ENCODE assay signal across 11 cellular contexts in the genomic region with DNA sequence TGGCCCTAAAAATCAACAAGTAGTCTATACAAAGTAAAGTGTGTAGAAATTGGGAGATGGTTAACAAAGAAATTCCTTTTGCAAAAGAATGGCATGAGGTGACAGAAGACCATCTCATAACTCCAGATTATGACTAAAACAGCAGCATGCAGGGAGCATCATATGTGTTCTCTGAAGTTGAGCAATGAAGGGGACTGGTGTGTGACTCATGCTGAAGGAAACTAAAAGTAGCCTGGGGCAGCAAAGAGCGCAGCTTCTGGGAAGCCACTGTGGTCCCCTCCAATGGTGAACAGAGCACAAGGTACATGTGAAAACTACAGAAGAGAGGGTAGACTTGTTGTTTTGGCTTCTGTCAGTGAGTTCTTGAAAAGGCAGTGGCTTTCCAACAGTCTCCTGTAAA.
DNase-seq lines count a peak whose midpoint lies in the region; ATAC-seq, FAIRE-seq and TF ChIP-seq lines count a peak whose summit lies in the region.
"Had no signal": no experiment of that assay in that cellular context is flagged by ENCODE, and none has a peak within 500 bp of the region (broad histone marks: within the 10 kb centered on the region; RNA-seq: fewer than 3 reads in every experiment).

No MANE protein-coding gene starts in this region.

- no peaks in the 10 kb centered on the region for H4K20me1 ChIP-seq in keratinocyte (ENCODE audit: control insufficient read depth, extremely low read depth, insufficient read depth, low read length)

- H3K4me3 Mint-ChIP-seq in Calu3 (ENCODE audit: low read depth, unreplicated experiment) (no peak overlapping the region), WTC11 (no peak overlapping the region)
- H3K4me3 Mint-ChIP-seq in CD4-positive, alpha-beta memory T cell = no peak overlapping the region
- H3K4me3 Mint-ChIP-seq: effector memory CD8-positive, alpha-beta T cell had no signal

- no peaks in the 10 kb centered on the region for H3K27me3 Mint-ChIP-seq in Calu3 (ENCODE audit: unreplicated experiment)
- no peaks in the 10 kb centered on the region for H3K27me3 Mint-ChIP-seq in WTC11 (ENCODE audit: low read depth)
- H3K27me3 Mint-ChIP-seq in CD4-positive, alpha-beta memory T cell = no peaks in the 10 kb centered on the region
- H3K27me3 Mint-ChIP-seq: effector memory CD8-positive, alpha-beta T cell had no signal

- no peak overlapping the region for H3K4me3 ChIP-seq in HFF-Myc (replicated peaks; ENCODE audit: low read depth, low read length)
- H3K4me3 ChIP-seq in keratinocyte (ENCODE audit: control insufficient read depth in 2 of 3, extremely low read depth in 1 of 3, insufficient read depth in 2 of 3, low read depth in 1 of 3, low read length in 3 of 3) = no peak overlapping the region
- no peak overlapping the region for H3K4me3 ChIP-seq in CD4-positive, alpha-beta memory T cell (ENCODE audit: low read length in 2 of 2)

- CTCF ChIA-PET in Calu3 (lab: Charles Lee) = interaction anchor here (1.3 kb wide), 1 partner anchor 10 kb away, joined by 3 read pairs; no protein-coding TSS in a partner anchor
- CTCF ChIA-PET in WTC11 (lab: Charles Lee) = no interaction called here
- CTCF ChIA-PET in CD4-positive, alpha-beta memory T cell (lab: Charles Lee; ENCODE audit: partially characterized antibody) = no interaction called here

- ATAC-seq in WTC11 = peak; percentile 40
- ATAC-seq: effector memory CD8-positive, alpha-beta T cell had no signal

- H3K4me2 ChIP-seq in keratinocyte (ENCODE audit: control insufficient read depth, extremely low read depth, insufficient read depth, low read depth, low read length) = no peak overlapping the region

- DNase-seq in Calu3 (peak; percentile 36), HFF-Myc (ENCODE audit: extremely low read depth, low read depth) (peak; percentile 3), WTC11 (ENCODE audit: low spot score) (no peak), keratinocyte (ENCODE audit: low read depth, low spot score) (peak; percentile 4), ureter (ENCODE audit: low spot score) (no peak), DMS153 treated with DMSO at 0.1 percent for 48 hours (lab: John Stamatoyannopoulos, UW; ENCODE audit: unreplicated experiment) (no peak), GM13976 (ENCODE audit: low spot score) (no peak)
- DNase-seq in CD4-positive, alpha-beta memory T cell = no peak
- DNase-seq: effector memory CD8-positive, alpha-beta T cell; stimulated activated CD4-positive, alpha-beta T cell treated with anti-CD3 and anti-CD28 coated beads, Interleukin-4, amount 100 ng/mL, for 1 hour had no signal

- TF ChIP-seq CTCF in Calu3 (IDR thresholded peaks at IDR 0.05; ENCODE audit: unreplicated experiment) = no peak
- no peak for TF ChIP-seq CTCF in HFF-Myc (IDR thresholded peaks at IDR 0.05; ENCODE audit: low read depth, low read length, missing control alignments)
- no peak for TF ChIP-seq CTCF in WTC11 (IDR thresholded peaks at IDR 0.05)
- TF ChIP-seq CTCF in keratinocyte (optimal IDR thresholded peaks at IDR 0.05 in 1 of 3, IDR thresholded peaks at IDR 0.05 in 1 of 3, conservative IDR thresholded peaks at IDR 0.05 in 1 of 3; ENCODE audit: extremely low read depth in 1 of 3, insufficient read depth in 2 of 3, low read length in 3 of 3) = no peak
- TF ChIP-seq CTCF in GM13976 (IDR thresholded peaks at IDR 0.05; ENCODE audit: borderline replicate concordance, control extremely low read depth, extremely low read depth, insufficient read depth, missing control alignments) = no peak

- no TSS peak for BruUV-seq in Calu3 (replicated peaks; lab: Mats Ljungman, UMichigan)

- peak; percentile 57 for FAIRE-seq in keratinocyte (lab: Jason Lieb, UNC)
- FAIRE-seq: G401.6 had no signal

- no peaks in the 10 kb centered on the region for H3K36me3 Mint-ChIP-seq in Calu3 (ENCODE audit: insufficient read depth, unreplicated experiment)
- peaks cover 19% of the 10 kb centered on the region for H3K36me3 Mint-ChIP-seq in WTC11
- H3K36me3 Mint-ChIP-seq in CD4-positive, alpha-beta memory T cell = no peaks in the 10 kb centered on the region

- no peaks in the 10 kb centered on the region for H3K27me3 ChIP-seq in keratinocyte (ENCODE audit: control insufficient read depth, extremely low read depth, insufficient read depth, low read length)
- H3K27me3 ChIP-seq in CD4-positive, alpha-beta memory T cell (ENCODE audit: insufficient read depth, low read length) = no peaks in the 10 kb centered on the region

- H3K9me3 Mint-ChIP-seq in Calu3 (ENCODE audit: low read depth, unreplicated experiment) = no peaks in the 10 kb centered on the region
- H3K9me3 Mint-ChIP-seq in WTC11 = 0 out of 2 replicates have a peak, but pooled peaks cover 3% of the 10 kb centered on the region
- H3K9me3 Mint-ChIP-seq in CD4-positive, alpha-beta memory T cell = peaks cover 0 to 5% (median 0%) of the 10 kb centered on the region in 8 donors

- POLR2A ChIA-PET in WTC11 (lab: Charles Lee) = no interaction called here
- POLR2A ChIA-PET in CD4-positive, alpha-beta memory T cell (lab: Charles Lee; ENCODE audit: partially characterized antibody) = no interaction called here

- H3K9ac ChIP-seq in keratinocyte (ENCODE audit: control insufficient read depth, extremely low read depth, insufficient read depth, low read length) = no peak overlapping the region

- no peaks in the 10 kb centered on the region for H3K9me3 ChIP-seq in keratinocyte (ENCODE audit: control insufficient read depth, low read depth, low read length)
- no peaks in the 10 kb centered on the region for H3K9me3 ChIP-seq in CD4-positive, alpha-beta memory T cell (ENCODE audit: control insufficient read depth in 1 of 2, low read length in 2 of 2)

- no peaks in the 10 kb centered on the region for H3K4me1 ChIP-seq in keratinocyte (ENCODE audit: control insufficient read depth, extremely low read depth, insufficient read depth, low read length)
- no peaks in the 10 kb centered on the region for H3K4me1 ChIP-seq in CD4-positive, alpha-beta memory T cell (ENCODE audit: insufficient read depth, low read length)

- in situ Hi-C loops in GM13976 (cut with MboI; ENCODE audit: low sequenced_read_pairs, unreplicated experiment) = no loop called here

- H3K27ac Mint-ChIP-seq in Calu3 (ENCODE audit: unreplicated experiment) = no peak overlapping the region
- H3K27ac Mint-ChIP-seq in WTC11 = peak overlapping the region; percentile 50
- H3K27ac Mint-ChIP-seq in CD4-positive, alpha-beta memory T cell = no peak overlapping the region
- H3K27ac Mint-ChIP-seq: effector memory CD8-positive, alpha-beta T cell had no signal

- H3K9me1 ChIP-seq in keratinocyte (ENCODE audit: control insufficient read depth, extremely low read depth, insufficient read depth, low read length) = no peaks in the 10 kb centered on the region

- no peaks in the 10 kb centered on the region for H3K79me2 ChIP-seq in keratinocyte (ENCODE audit: control insufficient read depth, insufficient read depth, low read length)

- dilution Hi-C loops in keratinocyte (cut with MboI; ENCODE audit: extremely low pct_ligation_motif_present, low sequenced_read_pairs) = no loop called here

- no peak overlapping the region for H2AFZ ChIP-seq in keratinocyte (ENCODE audit: control insufficient read depth, low read length)

- intact Hi-C loops in Calu3 (cut with micrococcal nuclease; ENCODE audit: unreplicated experiment) = no loop called here
- intact Hi-C loops in CD4-positive, alpha-beta memory T cell (cut with micrococcal nuclease) = no loop called here

- H3K27ac ChIP-seq in keratinocyte (ENCODE audit: control insufficient read depth, insufficient read depth, low read length) = no peak overlapping the region
- no peak overlapping the region for H3K27ac ChIP-seq in CD4-positive, alpha-beta memory T cell (ENCODE audit: low read depth, low read length)

- H3K36me3 ChIP-seq in keratinocyte (ENCODE audit: control insufficient read depth in 2 of 2, extremely low read depth in 1 of 2, insufficient read depth in 2 of 2, low read length in 2 of 2) = no peaks in the 10 kb centered on the region
- no peaks in the 10 kb centered on the region for H3K36me3 ChIP-seq in CD4-positive, alpha-beta memory T cell (ENCODE audit: insufficient read depth, low read length)

- peaks cover 9% of the 10 kb centered on the region for H3K4me1 Mint-ChIP-seq in Calu3 (ENCODE audit: low read depth, unreplicated experiment)
- peaks cover 75% of the 10 kb centered on the region for H3K4me1 Mint-ChIP-seq in WTC11
- H3K4me1 Mint-ChIP-seq in CD4-positive, alpha-beta memory T cell = no peaks in the 10 kb centered on the region

TF ChIP-seq in WTC11, 78 proteins besides CTCF, POLR2A, EP300 and RAD21 (continues in another document):
- TF ChIP-seq, protein P1, sequence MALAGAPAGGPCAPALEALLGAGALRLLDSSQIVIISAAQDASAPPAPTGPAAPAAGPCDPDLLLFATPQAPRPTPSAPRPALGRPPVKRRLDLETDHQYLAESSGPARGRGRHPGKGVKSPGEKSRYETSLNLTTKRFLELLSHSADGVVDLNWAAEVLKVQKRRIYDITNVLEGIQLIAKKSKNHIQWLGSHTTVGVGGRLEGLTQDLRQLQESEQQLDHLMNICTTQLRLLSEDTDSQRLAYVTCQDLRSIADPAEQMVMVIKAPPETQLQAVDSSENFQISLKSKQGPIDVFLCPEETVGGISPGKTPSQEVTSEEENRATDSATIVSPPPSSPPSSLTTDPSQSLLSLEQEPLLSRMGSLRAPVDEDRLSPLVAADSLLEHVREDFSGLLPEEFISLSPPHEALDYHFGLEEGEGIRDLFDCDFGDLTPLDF (CRISPR knock-in tag; IDR thresholded peaks at IDR 0.05) = no peak
- no peak for TF ChIP-seq NFATC4 (CRISPR knock-in tag; IDR thresholded peaks at IDR 0.05)
- TF ChIP-seq, protein P2, sequence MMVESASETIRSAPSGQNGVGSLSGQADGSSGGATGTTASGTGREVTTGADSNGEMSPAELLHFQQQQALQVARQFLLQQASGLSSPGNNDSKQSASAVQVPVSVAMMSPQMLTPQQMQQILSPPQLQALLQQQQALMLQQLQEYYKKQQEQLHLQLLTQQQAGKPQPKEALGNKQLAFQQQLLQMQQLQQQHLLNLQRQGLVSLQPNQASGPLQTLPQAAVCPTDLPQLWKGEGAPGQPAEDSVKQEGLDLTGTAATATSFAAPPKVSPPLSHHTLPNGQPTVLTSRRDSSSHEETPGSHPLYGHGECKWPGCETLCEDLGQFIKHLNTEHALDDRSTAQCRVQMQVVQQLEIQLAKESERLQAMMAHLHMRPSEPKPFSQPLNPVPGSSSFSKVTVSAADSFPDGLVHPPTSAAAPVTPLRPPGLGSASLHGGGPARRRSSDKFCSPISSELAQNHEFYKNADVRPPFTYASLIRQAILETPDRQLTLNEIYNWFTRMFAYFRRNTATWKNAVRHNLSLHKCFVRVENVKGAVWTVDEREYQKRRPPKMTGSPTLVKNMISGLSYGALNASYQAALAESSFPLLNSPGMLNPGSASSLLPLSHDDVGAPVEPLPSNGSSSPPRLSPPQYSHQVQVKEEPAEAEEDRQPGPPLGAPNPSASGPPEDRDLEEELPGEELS (CRISPR knock-in tag; IDR thresholded peaks at IDR 0.05) = no peak

Comparison
In these comparisons a context has a peak if more than half of its experiments do, and no peak if none do; other contexts are left out.
1. DNase-seq: peak in Calu3 (single experiment), HFF-Myc (single experiment) and keratinocyte (single experiment); none in WTC11 (single experiment), ureter (single experiment), DMS153 treated with DMSO at 0.1 percent for 48 hours (single experiment), GM13976 (single experiment) and CD4-positive, alpha-beta memory T cell (0 of 5).